In the genomic region with DNA sequence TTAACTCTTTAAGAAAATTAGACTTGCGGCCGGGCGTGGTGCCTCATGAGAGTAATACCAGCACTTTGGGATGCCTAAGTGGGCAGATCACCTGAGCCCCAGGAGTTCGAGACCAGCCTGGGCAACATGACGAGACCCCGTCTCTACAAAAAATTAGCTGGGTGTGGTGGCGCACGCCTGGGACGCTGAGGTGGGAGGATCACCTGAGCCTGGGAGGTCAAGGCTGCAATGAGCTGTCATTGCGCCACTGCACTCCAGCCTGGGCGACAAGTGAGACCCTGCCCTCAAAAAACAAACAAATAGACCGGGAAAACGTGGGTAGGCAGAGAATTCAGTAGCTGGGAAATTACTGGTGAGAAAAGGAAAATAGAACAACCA, we compare ENCODE assay signal across 8 cellular contexts. TPM values are rescaled to one million over a fixed set of nuclear protein-coding genes. Genes with fewer than 3 reads are reported as not detected.
DNase-seq lines count a peak whose midpoint lies in the region; ATAC-seq and TF ChIP-seq lines count a peak whose summit lies in the region.

No MANE protein-coding gene starts in this region.

- TF ChIP-seq CTCF in HCT116 (IDR thresholded peaks at IDR 0.05 in 2 of 3, conservative IDR thresholded peaks at IDR 0.05 in 1 of 3; ENCODE audit: borderline replicate concordance in 1 of 3, insufficient read depth in 1 of 3, low read depth in 2 of 3, low read length in 2 of 3), result no peak

- H3K9me3 Mint-ChIP-seq in activated CD8-positive, alpha-beta T cell treated with anti-CD3 and anti-CD28 coated beads, Interleukin-2, amount 10 ng/mL, durations not matched to agents 7 days and 5 days (ENCODE audit: insufficient read depth), result no peaks in the 10 kb centered on the region

- TF ChIP-seq POLR2A in HCT116 (IDR thresholded peaks at IDR 0.05; ENCODE audit: borderline replicate concordance, extremely low read depth, insufficient read depth, insufficient read length), result no peak

- no peaks in the 10 kb centered on the region for H3K9me2 ChIP-seq in HCT116 (ENCODE audit: insufficient read depth)

- H3K4me2 ChIP-seq in HCT116 (ENCODE audit: low read length), result peak overlapping the region; percentile 70

- peaks cover 23% of the 10 kb centered on the region for H3K36me3 Mint-ChIP-seq in activated CD8-positive, alpha-beta T cell treated with anti-CD3 and anti-CD28 coated beads, Interleukin-2, amount 10 ng/mL, durations not matched to agents 7 days and 5 days (ENCODE audit: low read depth)

- POLR2A ChIA-PET in HCT116 (lab: Charles Lee), result interaction anchor here (1.1 kb wide), 1 partner anchor 16 kb away, joined by 3 read pairs; no protein-coding TSS in a partner anchor
- POLR2A ChIA-PET in activated CD8-positive, alpha-beta T cell treated with anti-CD3 and anti-CD28 coated beads, Interleukin-2, amount 10 ng/mL, durations not matched to agents 7 days and 5 days (lab: Charles Lee), result interaction anchor here (0.6 to 1.4 kb wide), 4 partner anchors 9 to 660 kb away, joined by 3 to 7 read pairs (median 4); no protein-coding TSS in a partner anchor

- TF ChIP-seq RAD21 in HCT116 (IDR thresholded peaks at IDR 0.05; ENCODE audit: low read depth), result no peak

- H3K9me3 ChIP-seq in HCT116 (ENCODE audit: control insufficient read depth in 1 of 2, insufficient read depth in 1 of 2, low read depth in 1 of 2, low read length in 2 of 2) (no peaks in the 10 kb centered on the region), iPS-15b (ENCODE audit: control insufficient read depth, insufficient read depth, low read length) (no peaks in the 10 kb centered on the region)

- CTCF ChIA-PET in HCT116 (lab: Charles Lee), result no interaction called here
- CTCF ChIA-PET in activated CD8-positive, alpha-beta T cell treated with anti-CD3 and anti-CD28 coated beads, Interleukin-2, amount 10 ng/mL, durations not matched to agents 7 days and 5 days (lab: Charles Lee), result interaction anchor here (1.2 to 2.0 kb wide), 4 partner anchors 30 to 159 kb away, joined by 3 to 9 read pairs (median 4); no protein-coding TSS in a partner anchor

- RAD21 ChIA-PET in HCT116 (lab: Charles Lee; ENCODE audit: low non-redundant PET in 1 of 2, low total read pairs in 2 of 2, uncharacterized antibody in 2 of 2, unreplicated experiment in 2 of 2), result no interaction called here

- DNase-seq in HCT116 (ENCODE audit: low read depth, low spot score), result no peak
- DNase-seq in activated CD8-positive, alpha-beta T cell treated with anti-CD3 and anti-CD28 coated beads, Interleukin-2, amount 10 ng/mL, durations not matched to agents 7 days and 5 days, result no peak
- peak; percentile 10 for DNase-seq in stimulated activated CD4-positive, alpha-beta T cell treated with anti-CD3 and anti-CD28 coated beads, Interleukin-4, amount 100 ng/mL, for 24 hours
- no peak for DNase-seq in superior temporal gyrus (ENCODE audit: extremely low spot score)
- no peak for DNase-seq in head of caudate nucleus

- peaks cover 56% of the 10 kb centered on the region for H3K79me2 ChIP-seq in HCT116 (ENCODE audit: insufficient read depth, low read length)

- peaks cover 3% of the 10 kb centered on the region; the same call in 1 of the 2 replicates for H4K20me1 ChIP-seq in HCT116 (ENCODE audit: insufficient read depth)

- peaks cover 38% of the 10 kb centered on the region for H3K4me1 Mint-ChIP-seq in activated CD8-positive, alpha-beta T cell treated with anti-CD3 and anti-CD28 coated beads, Interleukin-2, amount 10 ng/mL, durations not matched to agents 7 days and 5 days (ENCODE audit: low read depth)

- H3K27me3 ChIP-seq in HCT116 (ENCODE audit: insufficient read depth, low read length), result no peaks in the 10 kb centered on the region
- H3K27me3 ChIP-seq in iPS-15b (ENCODE audit: control insufficient read depth, insufficient read depth, low read length), result no peaks in the 10 kb centered on the region

- H3K9ac ChIP-seq in HCT116 (ENCODE audit: low read length) (peak overlapping the region; percentile 98), iPS-15b (ENCODE audit: low read depth, low read length) (peak overlapping the region; percentile 98)

- H3K4me3 Mint-ChIP-seq in activated CD8-positive, alpha-beta T cell treated with anti-CD3 and anti-CD28 coated beads, Interleukin-2, amount 10 ng/mL, durations not matched to agents 7 days and 5 days, result peak overlapping the region; percentile 98

- H2AFZ ChIP-seq in HCT116 (ENCODE audit: low read depth, low read length, poor library complexity, severe bottlenecking), result no peak overlapping the region

- H3K36me3 ChIP-seq in HCT116 (ENCODE audit: control insufficient read depth in 1 of 2, insufficient read depth in 2 of 2, low read length in 2 of 2) (peaks cover 0 to 9% of the 10 kb centered on the region in 2 experiments; a peak in 2 of 4 replicates), iPS-15b (ENCODE audit: control insufficient read depth, insufficient read depth, low read length) (peaks cover 5% of the 10 kb centered on the region)

- H3K27ac ChIP-seq in HCT116 (ENCODE audit: low read depth, low read length), result peak overlapping the region; percentile 59

- H3K4me1 ChIP-seq in HCT116 (ENCODE audit: control insufficient read depth in 1 of 2, insufficient read depth in 2 of 2, low read length in 2 of 2), result peaks cover 0 to 12% of the 10 kb centered on the region in 2 experiments; a peak in 1 of 4 replicates
- H3K4me1 ChIP-seq in iPS-15b (ENCODE audit: control insufficient read depth, insufficient read depth, low read length), result peaks cover 5% of the 10 kb centered on the region

- ATAC-seq in HCT116, result peak; percentile 42
- ATAC-seq in activated CD8-positive, alpha-beta T cell treated with anti-CD3 and anti-CD28 coated beads, Interleukin-2, amount 10 ng/mL, durations not matched to agents 7 days and 5 days, result no peak
- ATAC-seq in HG02938 (IDR thresholded peaks at IDR 0.05; ENCODE audit: unreplicated experiment), result no peak
- no peak for ATAC-seq in HG02763 (IDR thresholded peaks at IDR 0.05; ENCODE audit: unreplicated experiment)

- peak overlapping the region; percentile 99 for H3K27ac Mint-ChIP-seq in activated CD8-positive, alpha-beta T cell treated with anti-CD3 and anti-CD28 coated beads, Interleukin-2, amount 10 ng/mL, durations not matched to agents 7 days and 5 days

- peak overlapping the region; percentile 90 to 99 for H3K4me3 ChIP-seq in HCT116 (replicated peaks in 1 of 2; ENCODE audit: low read depth in 1 of 2, low read length in 2 of 2)
- peak overlapping the region; percentile 100 for H3K4me3 ChIP-seq in iPS-15b (ENCODE audit: low read depth, low read length)

- no TSS peak for BruUV-seq in HCT116 (replicated peaks; lab: Mats Ljungman, UMichigan)

- intact Hi-C loops in HCT116 (cut with micrococcal nuclease), result no loop called here
- intact Hi-C loops in head of caudate nucleus (cut with DNase I), result no loop called here

- peaks cover 7% of the 10 kb centered on the region for H3K27me3 Mint-ChIP-seq in activated CD8-positive, alpha-beta T cell treated with anti-CD3 and anti-CD28 coated beads, Interleukin-2, amount 10 ng/mL, durations not matched to agents 7 days and 5 days (ENCODE audit: low read depth)

TF ChIP-seq in HCT116, 20 proteins besides CTCF, POLR2A, EP300 and RAD21:
- TF ChIP-seq FOSL1 (IDR thresholded peaks at IDR 0.05; ENCODE audit: low read depth), result no peak
- no peak for TF ChIP-seq CBX3 (IDR thresholded peaks at IDR 0.05; ENCODE audit: low read depth)
- no peak for TF ChIP-seq EZH2 (IDR thresholded peaks at IDR 0.05)
- no peak for TF ChIP-seq SRF (IDR thresholded peaks at IDR 0.05; ENCODE audit: low read depth)
- no peak for TF ChIP-seq SIN3A (IDR thresholded peaks at IDR 0.05; ENCODE audit: low read depth)
- TF ChIP-seq TCF7L2 (IDR thresholded peaks at IDR 0.05; ENCODE audit: borderline replicate concordance, extremely low read depth, insufficient read depth, insufficient read length), result no peak
- TF ChIP-seq ELF1 (IDR thresholded peaks at IDR 0.05; ENCODE audit: borderline replicate concordance, low read depth), result no peak
- TF ChIP-seq YY1 (IDR thresholded peaks at IDR 0.05; ENCODE audit: extremely low read depth, insufficient replicate concordance, low read depth, low read length), result no peak
- TF ChIP-seq, protein P1, sequence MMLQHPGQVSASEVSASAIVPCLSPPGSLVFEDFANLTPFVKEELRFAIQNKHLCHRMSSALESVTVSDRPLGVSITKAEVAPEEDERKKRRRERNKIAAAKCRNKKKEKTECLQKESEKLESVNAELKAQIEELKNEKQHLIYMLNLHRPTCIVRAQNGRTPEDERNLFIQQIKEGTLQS (IDR thresholded peaks at IDR 0.05), result no peak

RNA-seq across cellular contexts. Expression of gene UMPS, which starts 0.7 kb away (rescaled TPM):
- total RNA-seq in HCT116 (2021; ENCODE audit: unreplicated experiment), result 41.3 TPM
- 24.3 and 25.3 TPM in 2 replicates for polyA plus RNA-seq in HCT116 (2012)
- total RNA-seq in activated CD8-positive, alpha-beta T cell treated with anti-CD3 and anti-CD28 coated beads, Interleukin-2, amount 10 ng/mL, durations not matched to agents 7 days and 5 days, result 10 to 100 TPM; 32.9 to 38.8 TPM
